ENCODE assay signal across 33 cellular contexts in genomic region chr1:14687147-14687546, GRCh38.
"Had no signal": no experiment of that assay in that cellular context is flagged by ENCODE, and none has a peak within 500 bp of the region (broad histone marks: within the 10 kb centered on the region; RNA-seq: fewer than 3 reads in every experiment).

No MANE protein-coding gene starts in this region.

- H3K27ac Mint-ChIP-seq: naive B cell; natural killer cell treated with Interleukin-12 subunit alpha and Interleukin-12 subunit beta and Interleukin-15 and Interleukin-18, amount 100 ng/mL, for 72 hours; nephron progenitor cell; progenitor cell of endocrine pancreas; stimulated activated memory B cell treated with anti-CD40 and anti-IgM and Interleukin-4, amounts not matched to agents 10 μg/mL and 1 μg/mL and 100 μg/mL, for 72 hours; stimulated activated naive CD8-positive, alpha-beta T cell treated with anti-CD3 and anti-CD28 coated beads, Interleukin-15, amount 100 ng/mL, for 72 hours; type B pancreatic cell had no signal

- H3K4me3 Mint-ChIP-seq: naive B cell; naive thymus-derived CD8-positive, alpha-beta T cell; natural killer cell treated with Interleukin-12 subunit alpha and Interleukin-12 subunit beta and Interleukin-15 and Interleukin-18, amount 100 ng/mL, for 72 hours; nephron progenitor cell; neural crest cell; stimulated activated memory B cell treated with anti-CD40 and anti-IgM and Interleukin-4, amounts not matched to agents 10 μg/mL and 1 μg/mL and 100 μg/mL, for 72 hours; stimulated activated naive CD8-positive, alpha-beta T cell treated with anti-CD3 and anti-CD28 coated beads, Interleukin-15, amount 100 ng/mL, for 72 hours; type B pancreatic cell had no signal

- ATAC-seq: naive thymus-derived CD8-positive, alpha-beta T cell; natural killer cell treated with Interleukin-12 subunit alpha and Interleukin-12 subunit beta and Interleukin-15 and Interleukin-18, amount 100 ng/mL, for 72 hours; psoas muscle; right cardiac atrium; sciatic nerve; stimulated activated memory B cell treated with anti-CD40 and anti-IgM and Interleukin-4, amounts not matched to agents 10 μg/mL and 1 μg/mL and 100 μg/mL, for 72 hours; stimulated activated naive CD8-positive, alpha-beta T cell treated with anti-CD3 and anti-CD28 coated beads, Interleukin-15, amount 100 ng/mL, for 72 hours; stimulated activated naive CD8-positive, alpha-beta T cell treated with anti-CD3 and anti-CD28 coated beads, Interleukin-15, Interleukin-2, amounts not matched to agents 100 U/mL and 50 U/mL, for 24 hours; upper lobe of right lung had no signal

- H3K4me2 ChIP-seq: smooth muscle cell had no signal

- DNase-seq: naive B cell; naive thymus-derived CD8-positive, alpha-beta T cell; nephron progenitor cell; ovary; posterior cingulate gyrus; psoas muscle; right cardiac atrium; spleen; stimulated activated CD4-positive, alpha-beta T cell treated with anti-CD3 and anti-CD28 coated beads, Interleukin-12 subunit alpha, Interleukin-12 subunit beta, amount 100 ng/mL, for 4 hours; stimulated activated CD4-positive, alpha-beta T cell treated with anti-CD3 and anti-CD28 coated beads, Interleukin-1b, Interleukin-23, amount 100 ng/mL, for 48 hours; stimulated activated CD4-positive, alpha-beta T cell treated with anti-CD3 and anti-CD28 coated beads, Interleukin-4, amount 100 ng/mL, for 1 hour; stimulated activated CD4-positive, alpha-beta T cell treated with anti-CD3 and anti-CD28 coated beads, Interleukin-4, amount 100 ng/mL, for 4 hours; stimulated activated CD8-positive, alpha-beta memory T cell treated with anti-CD3 and anti-CD28 coated beads, Interleukin-4, amount 100 ng/mL, for 48 hours; stimulated activated naive CD4-positive, alpha-beta T cell; stimulated activated naive CD8-positive, alpha-beta T cell treated with anti-CD3 and anti-CD28 coated beads, Interleukin-15, amount 100 ng/mL, for 72 hours; stimulated activated naive CD8-positive, alpha-beta T cell treated with anti-CD3 and anti-CD28 coated beads, Interleukin-15, Interleukin-2, amounts not matched to agents 100 U/mL and 50 U/mL, for 24 hours; substantia nigra; testis; tibial artery; transverse colon; upper lobe of right lung had no signal

- H2AFZ ChIP-seq: parathyroid adenoma had no signal

- H3K4me1 Mint-ChIP-seq: naive B cell; naive thymus-derived CD8-positive, alpha-beta T cell; stimulated activated memory B cell treated with anti-CD40 and anti-IgM and Interleukin-4, amounts not matched to agents 10 μg/mL and 1 μg/mL and 100 μg/mL, for 72 hours; stimulated activated naive CD8-positive, alpha-beta T cell treated with anti-CD3 and anti-CD28 coated beads, Interleukin-15, amount 100 ng/mL, for 72 hours had no signal

- H3K27me3 Mint-ChIP-seq: progenitor cell of endocrine pancreas; stimulated activated naive CD8-positive, alpha-beta T cell treated with anti-CD3 and anti-CD28 coated beads, Interleukin-15, amount 100 ng/mL, for 72 hours; type B pancreatic cell had no signal

- H3K27me3 ChIP-seq: neutrophil, ovary, spleen, suprapubic skin, testis, transverse colon, upper lobe of right lung, vagina had no signal

- H3K4me3 ChIP-seq: ovary, psoas muscle, skin epidermis, smooth muscle cell, spleen, suprapubic skin, testis, tibial artery, transverse colon, upper lobe of right lung, vagina had no signal

- H3K36me3 ChIP-seq: neutrophil, ovary, spleen, suprapubic skin, tibial artery, transverse colon, upper lobe of right lung, vagina had no signal

- H3K9ac ChIP-seq: parathyroid adenoma had no signal

- H3K4me1 ChIP-seq: parathyroid adenoma, psoas muscle, suprapubic skin, testis, tibial artery, transverse colon, upper lobe of right lung had no signal

- H3K79me2 ChIP-seq: parathyroid adenoma had no signal

- H3K9me3 ChIP-seq: neutrophil, ovary, psoas muscle, suprapubic skin, testis, transverse colon, upper lobe of right lung, vagina had no signal

- H3K36me3 Mint-ChIP-seq: naive thymus-derived CD8-positive, alpha-beta T cell; natural killer cell treated with Interleukin-12 subunit alpha and Interleukin-12 subunit beta and Interleukin-15 and Interleukin-18, amount 100 ng/mL, for 72 hours; stimulated activated memory B cell treated with anti-CD40 and anti-IgM and Interleukin-4, amounts not matched to agents 10 μg/mL and 1 μg/mL and 100 μg/mL, for 72 hours; type B pancreatic cell had no signal

- H3K27ac ChIP-seq: neutrophil, ovary, parathyroid adenoma, psoas muscle, skin epidermis, spleen, suprapubic skin, testis, tibial artery, transverse colon, upper lobe of right lung, vagina had no signal

- H3K9me3 Mint-ChIP-seq: neural crest cell, type B pancreatic cell had no signal
